ENCODE assay signal across 1 cellular context in genomic region chr13:102814793-102815192, GRCh38.
TF ChIP-seq lines count a peak whose summit lies in the region.

No MANE protein-coding gene starts in this region.

TF ChIP-seq in IMR-90, 13 proteins besides CTCF, POLR2A, EP300 and RAD21:
- TF ChIP-seq BHLHE40 (IDR thresholded peaks at IDR 0.05; ENCODE audit: low read depth, low read length) = no peak
- TF ChIP-seq ELK1 (IDR thresholded peaks at IDR 0.05; ENCODE audit: borderline replicate concordance, low read depth, low read length) = no peak
- TF ChIP-seq RFX5 (IDR thresholded peaks at IDR 0.05; ENCODE audit: low read depth, low read length) = no peak
- no peak for TF ChIP-seq RCOR1 (IDR thresholded peaks at IDR 0.05; ENCODE audit: insufficient replicate concordance, low read length)
- TF ChIP-seq CEBPB (IDR thresholded peaks at IDR 0.05; ENCODE audit: low read depth, low read length) = peak; percentile 40
- TF ChIP-seq NFE2L2 (IDR thresholded peaks at IDR 0.05; ENCODE audit: low read depth, low read length) = no peak
- TF ChIP-seq, protein P1, sequence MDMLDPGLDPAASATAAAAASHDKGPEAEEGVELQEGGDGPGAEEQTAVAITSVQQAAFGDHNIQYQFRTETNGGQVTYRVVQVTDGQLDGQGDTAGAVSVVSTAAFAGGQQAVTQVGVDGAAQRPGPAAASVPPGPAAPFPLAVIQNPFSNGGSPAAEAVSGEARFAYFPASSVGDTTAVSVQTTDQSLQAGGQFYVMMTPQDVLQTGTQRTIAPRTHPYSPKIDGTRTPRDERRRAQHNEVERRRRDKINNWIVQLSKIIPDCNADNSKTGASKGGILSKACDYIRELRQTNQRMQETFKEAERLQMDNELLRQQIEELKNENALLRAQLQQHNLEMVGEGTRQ (IDR thresholded peaks at IDR 0.05; ENCODE audit: low read depth, low read length) = no peak
- no peak for TF ChIP-seq MAFK (IDR thresholded peaks at IDR 0.05; ENCODE audit: low read depth, low read length)
